27 cellular contexts compared by ENCODE assay signal in the genomic region with DNA sequence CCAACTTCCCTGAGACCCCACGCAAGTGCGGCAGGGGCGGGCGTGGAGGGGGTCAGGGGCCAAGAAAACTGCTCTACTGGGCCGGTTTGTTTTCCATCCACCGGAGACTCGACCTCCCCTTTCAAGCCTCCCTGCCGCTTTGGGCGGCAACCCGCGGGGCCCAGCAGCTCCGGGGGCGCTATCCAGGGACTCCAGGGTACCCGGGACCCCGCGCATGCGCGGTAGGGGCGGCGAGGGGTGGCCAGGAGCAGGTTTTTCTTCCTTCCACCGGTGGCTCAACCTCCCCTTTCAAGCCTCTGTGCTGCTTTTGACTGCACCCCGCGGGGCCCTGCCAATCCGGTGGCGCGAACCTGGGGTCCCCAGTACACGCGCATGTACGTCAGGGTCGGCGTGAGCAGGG.
DNase-seq lines count a peak whose midpoint lies in the region; ATAC-seq and TF ChIP-seq lines count a peak whose summit lies in the region.
"Had no signal": no experiment of that assay in that cellular context is flagged by ENCODE, and none has a peak within 500 bp of the region (broad histone marks: within the 10 kb centered on the region; RNA-seq: fewer than 3 reads in every experiment).

No MANE protein-coding gene starts in this region.

- no peaks in the 10 kb centered on the region for H3K27me3 Mint-ChIP-seq in CD8-positive, alpha-beta memory T cell
- no peaks in the 10 kb centered on the region for H3K27me3 Mint-ChIP-seq in progenitor cell of endocrine pancreas
- H3K27me3 Mint-ChIP-seq: memory B cell had no signal

- CTCF ChIA-PET in SK-N-SH (lab: Yijun Ruan, JAX) = no interaction called here
- CTCF ChIA-PET in CD8-positive, alpha-beta memory T cell (lab: Charles Lee) = no interaction called here

- no peak overlapping the region for H3K4me3 Mint-ChIP-seq in CD8-positive, alpha-beta memory T cell
- H3K4me3 Mint-ChIP-seq in progenitor cell of endocrine pancreas (ENCODE audit: low read depth) = no peak overlapping the region
- H3K4me3 Mint-ChIP-seq: activated T-cell treated with anti-CD3 and anti-CD28 coated beads, Interleukin-2, amount 50 U/mL, for 72 hours; memory B cell; neural progenitor cell had no signal

- no peak overlapping the region for H3K27ac Mint-ChIP-seq in CD8-positive, alpha-beta memory T cell
- H3K27ac Mint-ChIP-seq in progenitor cell of endocrine pancreas = no peak overlapping the region
- H3K27ac Mint-ChIP-seq: activated T-cell treated with anti-CD3 and anti-CD28 coated beads, Interleukin-2, amount 50 U/mL, for 72 hours; memory B cell; neural progenitor cell had no signal

- H3K27me3 ChIP-seq in SK-N-SH (ENCODE audit: insufficient read depth) (peaks cover 48% of the 10 kb centered on the region), NT2/D1 (ENCODE audit: insufficient read depth, insufficient read length) (peaks cover 100% of the 10 kb centered on the region)
- H3K27me3 ChIP-seq in CD8-positive, alpha-beta memory T cell (ENCODE audit: insufficient read depth, low read length, poor library complexity, severe bottlenecking) = no peaks in the 10 kb centered on the region
- H3K27me3 ChIP-seq: adrenal gland, brain microvascular endothelial cell, neural progenitor cell, tibial nerve had no signal

- POLR2A ChIA-PET in SK-N-SH (lab: Yijun Ruan, JAX) = no interaction called here
- POLR2A ChIA-PET in CD8-positive, alpha-beta memory T cell (lab: Charles Lee) = no interaction called here

- H3K4me2 ChIP-seq in SK-N-SH = peak overlapping the region; percentile 69; the same call in 1 of the 2 replicates
- H3K4me2 ChIP-seq: neural progenitor cell had no signal

- no peak for ATAC-seq in SK-N-SH treated with all-trans-retinoic acid at 6 μM for 48 hours
- no peak for ATAC-seq in HG03442 (IDR thresholded peaks at IDR 0.05; ENCODE audit: unreplicated experiment)
- ATAC-seq in HG02852 (IDR thresholded peaks at IDR 0.05; ENCODE audit: unreplicated experiment) = no peak
- ATAC-seq: activated T-cell treated with anti-CD3 and anti-CD28 coated beads, Interleukin-2, amount 50 U/mL, for 72 hours; right cardiac atrium had no signal

- no peaks in the 10 kb centered on the region for H3K36me3 ChIP-seq in SK-N-SH (replicated peaks in 1 of 2; ENCODE audit: control insufficient read depth in 1 of 2, insufficient read depth in 2 of 2, low read length in 1 of 2)
- no peaks in the 10 kb centered on the region for H3K36me3 ChIP-seq in NT2/D1 (ENCODE audit: insufficient read depth, insufficient read length, low read length)
- no peaks in the 10 kb centered on the region for H3K36me3 ChIP-seq in CD8-positive, alpha-beta memory T cell (ENCODE audit: insufficient read depth, low read length)
- H3K36me3 ChIP-seq: adrenal gland, brain microvascular endothelial cell, MG63, neural progenitor cell, spleen, tibial nerve had no signal

- H3K4me1 Mint-ChIP-seq in CD8-positive, alpha-beta memory T cell = no peaks in the 10 kb centered on the region
- no peaks in the 10 kb centered on the region for H3K4me1 Mint-ChIP-seq in progenitor cell of endocrine pancreas (ENCODE audit: low read depth)
- H3K4me1 Mint-ChIP-seq: memory B cell, neural progenitor cell had no signal

- TF ChIP-seq CTCF in SK-N-SH (IDR thresholded peaks at IDR 0.05) (no peak), progenitor cell of endocrine pancreas (IDR thresholded peaks at IDR 0.05; ENCODE audit: unreplicated experiment) (no peak)

- no peak for TF ChIP-seq RAD21 in SK-N-SH (IDR thresholded peaks at IDR 0.05; ENCODE audit: low read length)
- TF ChIP-seq RAD21 in Ishikawa (IDR thresholded peaks at IDR 0.05; ENCODE audit: low read depth) = no peak

- peaks cover 0 to 12% (median 5%) of the 10 kb centered on the region in 5 donors for H3K9me3 Mint-ChIP-seq in CD8-positive, alpha-beta memory T cell
- H3K9me3 Mint-ChIP-seq in progenitor cell of endocrine pancreas (ENCODE audit: low read depth) = peaks cover 13% of the 10 kb centered on the region
- H3K9me3 Mint-ChIP-seq: memory B cell had no signal

- no peaks in the 10 kb centered on the region for H4K20me1 ChIP-seq in SK-N-SH (ENCODE audit: insufficient read depth)

- H3K79me2 ChIP-seq in SK-N-SH (ENCODE audit: insufficient read depth) = no peaks in the 10 kb centered on the region

- H3K9ac ChIP-seq in SK-N-SH (no peak overlapping the region), NT2/D1 (ENCODE audit: insufficient read length, low read depth) (peak overlapping the region; percentile 85)
- H3K9ac ChIP-seq: neural progenitor cell had no signal

- H3K9me3 ChIP-seq in SK-N-SH (no peaks in the 10 kb centered on the region), NT2/D1 (ENCODE audit: insufficient read depth, low read length) (no peaks in the 10 kb centered on the region)
- H3K9me3 ChIP-seq in CD8-positive, alpha-beta memory T cell (ENCODE audit: low read length) = no peaks in the 10 kb centered on the region
- H3K9me3 ChIP-seq: adrenal gland, MG63 had no signal

- no peaks in the 10 kb centered on the region for H3K36me3 Mint-ChIP-seq in CD8-positive, alpha-beta memory T cell
- peaks cover 3% of the 10 kb centered on the region for H3K36me3 Mint-ChIP-seq in progenitor cell of endocrine pancreas (ENCODE audit: insufficient read depth)
- H3K36me3 Mint-ChIP-seq: neural progenitor cell had no signal

- DNase-seq in SK-N-SH = peak; percentile 65
- DNase-seq in NT2/D1 (ENCODE audit: low read depth, low spot score) = no peak
- no peak for DNase-seq in CD8-positive, alpha-beta memory T cell
- DNase-seq in progenitor cell of endocrine pancreas (ENCODE audit: low spot score, unreplicated experiment) = no peak
- DNase-seq: activated CD4-positive, alpha-beta T cell treated with anti-CD3 and anti-CD28 coated beads, Interleukin-2, amount 50 U/mL, for 4 hours; activated naive CD4-positive, alpha-beta T cell treated with Interleukin-2 at 50 U/mL for 16 hours; activated T-cell treated with anti-CD3 and anti-CD28 coated beads, Interleukin-2, amount 50 U/mL, for 72 hours; adrenal gland; brain microvascular endothelial cell; C1 segment of cervical spinal cord; Calu3; IMR-90; MG63; NCI-H1436; NCI-H526 treated with DMSO at 0.1 percent for 48 hours; OCI-M1; right cardiac atrium; SHP77; spleen; stimulated activated CD4-positive, alpha-beta T cell treated with anti-CD3 and anti-CD28 coated beads, Interleukin-2, amount 100 ng/mL, for 48 hours had no signal

- H3K4me3 ChIP-seq in SK-N-SH (ENCODE audit: low read depth in 2 of 2, low read length in 1 of 2) = no peak overlapping the region; a peak in 2 of 4 replicates
- peak overlapping the region; percentile 73 for H3K4me3 ChIP-seq in NT2/D1 (ENCODE audit: insufficient read length, low read depth)
- no peak overlapping the region for H3K4me3 ChIP-seq in CD8-positive, alpha-beta memory T cell (ENCODE audit: low read length)
- H3K4me3 ChIP-seq: adrenal gland, MG63, neural progenitor cell, spleen, tibial nerve had no signal

- H3K9me2 ChIP-seq in SK-N-SH = no peaks in the 10 kb centered on the region

- TF ChIP-seq EP300 in SK-N-SH (IDR thresholded peaks at IDR 0.05; ENCODE audit: borderline replicate concordance in 1 of 2, low read depth in 1 of 2, low read length in 1 of 2) = no peak
- no peak for TF ChIP-seq EP300 in Ishikawa (IDR thresholded peaks at IDR 0.05; ENCODE audit: borderline replicate concordance)

- no peak overlapping the region for H3K27ac ChIP-seq in SK-N-SH (ENCODE audit: low read depth in 2 of 2, low read length in 1 of 2)
- no peak overlapping the region for H3K27ac ChIP-seq in CD8-positive, alpha-beta memory T cell (ENCODE audit: low read depth, low read length)
- H3K27ac ChIP-seq: adrenal gland, brain microvascular endothelial cell, neural progenitor cell, spleen, tibial nerve had no signal

- H3K4me1 ChIP-seq in SK-N-SH (ENCODE audit: control insufficient read depth in 1 of 2, insufficient read depth in 2 of 2, low read depth in 1 of 2, low read length in 1 of 2) (no peaks in the 10 kb centered on the region; a peak in 1 of 4 replicates), NT2/D1 (ENCODE audit: insufficient read depth, insufficient read length) (peaks cover 42% of the 10 kb centered on the region)
- no peaks in the 10 kb centered on the region for H3K4me1 ChIP-seq in CD8-positive, alpha-beta memory T cell (ENCODE audit: insufficient read depth, low read length)
- H3K4me1 ChIP-seq: adrenal gland, neural progenitor cell, spleen, tibial nerve had no signal

- no peak overlapping the region for H2AFZ ChIP-seq in SK-N-SH (ENCODE audit: low read depth)
- H2AFZ ChIP-seq: neural progenitor cell had no signal

- 0% methylated on average over 10 of the region's 31 CpGs for WGBS in SK-N-SH (ENCODE audit: low lambda C conversion rate)

- no peaks in the 10 kb centered on the region for H3F3A ChIP-seq in SK-N-SH (replicated peaks; ENCODE audit: insufficient read depth)

TF ChIP-seq in SK-N-SH, 30 proteins besides CTCF, POLR2A, EP300 and RAD21:
- TF ChIP-seq NRF1 (IDR thresholded peaks at IDR 0.05; ENCODE audit: low read depth, low read length) (peak; percentile 29; the same call in 1 of the 2 replicates), ELF1 (IDR thresholded peaks at IDR 0.05) (no peak)

TF ChIP-seq in Ishikawa, 13 proteins besides CTCF, POLR2A, EP300 and RAD21:
- no peak for TF ChIP-seq CREB1 (IDR thresholded peaks at IDR 0.05; ENCODE audit: low read depth)
- TF ChIP-seq ZBTB7A (IDR thresholded peaks at IDR 0.05; ENCODE audit: low read depth) = 0 out of 2 replicates have a peak, but pooled peaks have one; percentile 48
